1 cellular context compared by ENCODE assay signal in the genomic region with DNA sequence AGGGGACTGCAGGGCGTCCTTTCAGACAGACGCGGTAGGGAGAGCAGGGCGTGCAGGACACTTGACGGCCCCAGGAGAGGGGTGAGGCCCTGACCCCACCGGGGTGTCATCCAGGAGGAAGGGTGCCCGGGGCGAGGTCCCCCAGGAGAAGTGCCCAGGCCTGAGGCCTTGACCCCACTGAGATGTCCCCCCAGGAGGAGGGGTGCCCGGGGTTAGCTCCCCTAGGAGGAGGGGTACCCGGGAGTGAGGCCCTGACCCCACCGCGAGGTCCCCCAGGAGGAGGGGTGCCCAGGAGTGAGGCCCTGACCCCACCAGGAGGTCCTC.
TF ChIP-seq lines count a peak whose summit lies in the region.

No MANE protein-coding gene starts in this region.

TF ChIP-seq in HepG2, 621 proteins besides CTCF, POLR2A, EP300 and RAD21 (continued from another document):
- TF ChIP-seq BCLAF1 (IDR thresholded peaks at IDR 0.05) (no peak), ZMYM4 (CRISPR knock-in tag; IDR thresholded peaks at IDR 0.05) (no peak), ZKSCAN5 (CRISPR knock-in tag; IDR thresholded peaks at IDR 0.05) (peak; percentile 73; the same call in 1 of the 2 replicates), TMF1 (CRISPR knock-in tag; IDR thresholded peaks at IDR 0.05; ENCODE audit: low read depth) (no peak), MYNN (CRISPR knock-in tag; IDR thresholded peaks at IDR 0.05; ENCODE audit: low read depth) (no peak), JUND (CRISPR knock-in tag; IDR thresholded peaks at IDR 0.05) (no peak), THYN1 (CRISPR knock-in tag; IDR thresholded peaks at IDR 0.05; ENCODE audit: borderline replicate concordance, low read depth) (no peak), MTA1 (CRISPR knock-in tag; IDR thresholded peaks at IDR 0.05; ENCODE audit: borderline replicate concordance) (0 out of 2 replicates have a peak, but pooled peaks have one; percentile 2), CREBL2 (CRISPR knock-in tag; IDR thresholded peaks at IDR 0.05; ENCODE audit: borderline replicate concordance) (no peak), ZNF124 (CRISPR knock-in tag; IDR thresholded peaks at IDR 0.05) (no peak), DMAP1 (CRISPR knock-in tag; IDR thresholded peaks at IDR 0.05) (no peak), NR2F6 (IDR thresholded peaks at IDR 0.05) (peak; percentile 28; the same call in 1 of the 2 replicates), NR2F6 (CRISPR knock-in tag; IDR thresholded peaks at IDR 0.05) (no peak), IRF2 (CRISPR knock-in tag; IDR thresholded peaks at IDR 0.05) (no peak), FOXM1 (CRISPR knock-in tag; IDR thresholded peaks at IDR 0.05) (no peak), NFYB (CRISPR knock-in tag; IDR thresholded peaks at IDR 0.05) (no peak), SRY (CRISPR knock-in tag; IDR thresholded peaks at IDR 0.05) (0 out of 2 replicates have a peak, but pooled peaks have one; percentile 63), ZNF292 (CRISPR knock-in tag; IDR thresholded peaks at IDR 0.05; ENCODE audit: borderline replicate concordance, low read depth) (peak; percentile 34; the same call in 1 of the 2 replicates), ZNF670 (CRISPR knock-in tag; IDR thresholded peaks at IDR 0.05; ENCODE audit: borderline replicate concordance) (no peak), HES4 (CRISPR knock-in tag; IDR thresholded peaks at IDR 0.05; ENCODE audit: borderline replicate concordance) (peak; percentile 79; the same call in 1 of the 2 replicates), ZNF24 (IDR thresholded peaks at IDR 0.05) (0 out of 2 replicates have a peak, but pooled peaks have one; percentile 16), SRF (IDR thresholded peaks at IDR 0.05; ENCODE audit: low read depth, low read length) (no peak), ZNF781 (CRISPR knock-in tag; IDR thresholded peaks at IDR 0.05; ENCODE audit: borderline replicate concordance, not compliant biosample characterization) (no peak), ZNF558 (CRISPR knock-in tag; IDR thresholded peaks at IDR 0.05; ENCODE audit: borderline replicate concordance) (no peak), THAP8 (CRISPR knock-in tag; IDR thresholded peaks at IDR 0.05; ENCODE audit: borderline replicate concordance) (0 out of 2 replicates have a peak, but pooled peaks have one; percentile 24), ZNF44 (CRISPR knock-in tag; IDR thresholded peaks at IDR 0.05) (no peak), ZNF34 (CRISPR knock-in tag; IDR thresholded peaks at IDR 0.05; ENCODE audit: borderline replicate concordance) (0 out of 2 replicates have a peak, but pooled peaks have one; percentile 1)
- TF ChIP-seq, protein P1, sequence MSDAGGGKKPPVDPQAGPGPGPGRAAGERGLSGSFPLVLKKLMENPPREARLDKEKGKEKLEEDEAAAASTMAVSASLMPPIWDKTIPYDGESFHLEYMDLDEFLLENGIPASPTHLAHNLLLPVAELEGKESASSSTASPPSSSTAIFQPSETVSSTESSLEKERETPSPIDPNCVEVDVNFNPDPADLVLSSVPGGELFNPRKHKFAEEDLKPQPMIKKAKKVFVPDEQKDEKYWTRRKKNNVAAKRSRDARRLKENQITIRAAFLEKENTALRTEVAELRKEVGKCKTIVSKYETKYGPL (CRISPR knock-in tag; IDR thresholded peaks at IDR 0.05) = no peak
- TF ChIP-seq, protein P2, sequence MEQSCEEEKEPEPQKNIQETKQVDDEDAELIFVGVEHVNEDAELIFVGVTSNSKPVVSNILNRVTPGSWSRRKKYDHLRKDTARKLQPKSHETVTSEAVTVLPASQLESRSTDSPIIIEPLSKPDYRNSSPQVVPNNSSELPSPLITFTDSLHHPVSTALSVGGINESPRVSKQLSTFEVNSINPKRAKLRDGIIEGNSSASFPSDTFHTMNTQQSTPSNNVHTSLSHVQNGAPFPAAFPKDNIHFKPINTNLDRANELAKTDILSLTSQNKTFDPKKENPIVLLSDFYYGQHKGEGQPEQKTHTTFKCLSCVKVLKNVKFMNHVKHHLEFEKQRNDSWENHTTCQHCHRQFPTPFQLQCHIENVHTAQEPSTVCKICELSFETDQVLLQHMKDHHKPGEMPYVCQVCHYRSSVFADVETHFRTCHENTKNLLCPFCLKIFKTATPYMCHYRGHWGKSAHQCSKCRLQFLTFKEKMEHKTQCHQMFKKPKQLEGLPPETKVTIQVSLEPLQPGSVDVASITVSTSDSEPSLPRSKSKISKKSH (CRISPR knock-in tag; IDR thresholded peaks at IDR 0.05; ENCODE audit: borderline replicate concordance) = peak; percentile 28
- TF ChIP-seq, protein P3, sequence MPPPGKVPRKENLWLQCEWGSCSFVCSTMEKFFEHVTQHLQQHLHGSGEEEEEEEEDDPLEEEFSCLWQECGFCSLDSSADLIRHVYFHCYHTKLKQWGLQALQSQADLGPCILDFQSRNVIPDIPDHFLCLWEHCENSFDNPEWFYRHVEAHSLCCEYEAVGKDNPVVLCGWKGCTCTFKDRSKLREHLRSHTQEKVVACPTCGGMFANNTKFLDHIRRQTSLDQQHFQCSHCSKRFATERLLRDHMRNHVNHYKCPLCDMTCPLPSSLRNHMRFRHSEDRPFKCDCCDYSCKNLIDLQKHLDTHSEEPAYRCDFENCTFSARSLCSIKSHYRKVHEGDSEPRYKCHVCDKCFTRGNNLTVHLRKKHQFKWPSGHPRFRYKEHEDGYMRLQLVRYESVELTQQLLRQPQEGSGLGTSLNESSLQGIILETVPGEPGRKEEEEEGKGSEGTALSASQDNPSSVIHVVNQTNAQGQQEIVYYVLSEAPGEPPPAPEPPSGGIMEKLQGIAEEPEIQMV (CRISPR knock-in tag; IDR thresholded peaks at IDR 0.05; ENCODE audit: low read depth) = no peak
- TF ChIP-seq, protein P4, sequence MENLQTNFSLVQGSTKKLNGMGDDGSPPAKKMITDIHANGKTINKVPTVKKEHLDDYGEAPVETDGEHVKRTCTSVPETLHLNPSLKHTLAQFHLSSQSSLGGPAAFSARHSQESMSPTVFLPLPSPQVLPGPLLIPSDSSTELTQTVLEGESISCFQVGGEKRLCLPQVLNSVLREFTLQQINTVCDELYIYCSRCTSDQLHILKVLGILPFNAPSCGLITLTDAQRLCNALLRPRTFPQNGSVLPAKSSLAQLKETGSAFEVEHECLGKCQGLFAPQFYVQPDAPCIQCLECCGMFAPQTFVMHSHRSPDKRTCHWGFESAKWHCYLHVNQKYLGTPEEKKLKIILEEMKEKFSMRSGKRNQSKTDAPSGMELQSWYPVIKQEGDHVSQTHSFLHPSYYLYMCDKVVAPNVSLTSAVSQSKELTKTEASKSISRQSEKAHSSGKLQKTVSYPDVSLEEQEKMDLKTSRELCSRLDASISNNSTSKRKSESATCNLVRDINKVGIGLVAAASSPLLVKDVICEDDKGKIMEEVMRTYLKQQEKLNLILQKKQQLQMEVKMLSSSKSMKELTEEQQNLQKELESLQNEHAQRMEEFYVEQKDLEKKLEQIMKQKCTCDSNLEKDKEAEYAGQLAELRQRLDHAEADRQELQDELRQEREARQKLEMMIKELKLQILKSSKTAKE (CRISPR knock-in tag; IDR thresholded peaks at IDR 0.05; ENCODE audit: borderline replicate concordance) = no peak
- TF ChIP-seq, protein P5, sequence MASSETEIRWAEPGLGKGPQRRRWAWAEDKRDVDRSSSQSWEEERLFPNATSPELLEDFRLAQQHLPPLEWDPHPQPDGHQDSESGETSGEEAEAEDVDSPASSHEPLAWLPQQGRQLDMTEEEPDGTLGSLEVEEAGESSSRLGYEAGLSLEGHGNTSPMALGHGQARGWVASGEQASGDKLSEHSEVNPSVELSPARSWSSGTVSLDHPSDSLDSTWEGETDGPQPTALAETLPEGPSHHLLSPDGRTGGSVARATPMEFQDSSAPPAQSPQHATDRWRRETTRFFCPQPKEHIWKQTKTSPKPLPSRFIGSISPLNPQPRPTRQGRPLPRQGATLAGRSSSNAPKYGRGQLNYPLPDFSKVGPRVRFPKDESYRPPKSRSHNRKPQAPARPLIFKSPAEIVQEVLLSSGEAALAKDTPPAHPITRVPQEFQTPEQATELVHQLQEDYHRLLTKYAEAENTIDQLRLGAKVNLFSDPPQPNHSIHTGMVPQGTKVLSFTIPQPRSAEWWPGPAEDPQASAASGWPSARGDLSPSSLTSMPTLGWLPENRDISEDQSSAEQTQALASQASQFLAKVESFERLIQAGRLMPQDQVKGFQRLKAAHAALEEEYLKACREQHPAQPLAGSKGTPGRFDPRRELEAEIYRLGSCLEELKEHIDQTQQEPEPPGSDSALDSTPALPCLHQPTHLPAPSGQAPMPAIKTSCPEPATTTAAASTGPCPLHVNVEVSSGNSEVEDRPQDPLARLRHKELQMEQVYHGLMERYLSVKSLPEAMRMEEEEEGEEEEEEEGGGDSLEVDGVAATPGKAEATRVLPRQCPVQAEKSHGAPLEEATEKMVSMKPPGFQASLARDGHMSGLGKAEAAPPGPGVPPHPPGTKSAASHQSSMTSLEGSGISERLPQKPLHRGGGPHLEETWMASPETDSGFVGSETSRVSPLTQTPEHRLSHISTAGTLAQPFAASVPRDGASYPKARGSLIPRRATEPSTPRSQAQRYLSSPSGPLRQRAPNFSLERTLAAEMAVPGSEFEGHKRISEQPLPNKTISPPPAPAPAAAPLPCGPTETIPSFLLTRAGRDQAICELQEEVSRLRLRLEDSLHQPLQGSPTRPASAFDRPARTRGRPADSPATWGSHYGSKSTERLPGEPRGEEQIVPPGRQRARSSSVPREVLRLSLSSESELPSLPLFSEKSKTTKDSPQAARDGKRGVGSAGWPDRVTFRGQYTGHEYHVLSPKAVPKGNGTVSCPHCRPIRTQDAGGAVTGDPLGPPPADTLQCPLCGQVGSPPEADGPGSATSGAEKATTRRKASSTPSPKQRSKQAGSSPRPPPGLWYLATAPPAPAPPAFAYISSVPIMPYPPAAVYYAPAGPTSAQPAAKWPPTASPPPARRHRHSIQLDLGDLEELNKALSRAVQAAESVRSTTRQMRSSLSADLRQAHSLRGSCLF (CRISPR knock-in tag; IDR thresholded peaks at IDR 0.05; ENCODE audit: borderline replicate concordance) = no peak
